20 cellular contexts compared by ENCODE assay signal in genomic region chr12:46522141-46522540, GRCh38.
DNase-seq lines count a peak whose midpoint lies in the region; ATAC-seq and TF ChIP-seq lines count a peak whose summit lies in the region.
"Had no signal": no experiment of that assay in that cellular context is flagged by ENCODE, and none has a peak within 500 bp of the region (broad histone marks: within the 10 kb centered on the region; RNA-seq: fewer than 3 reads in every experiment).

No MANE protein-coding gene starts in this region.

- H3K9me3 ChIP-seq in SK-N-SH (no peaks in the 10 kb centered on the region), right cardiac atrium (ENCODE audit: control insufficient read depth, low read length) (no peaks in the 10 kb centered on the region)
- H3K9me3 ChIP-seq: esophagus squamous epithelium, upper lobe of right lung had no signal

- WGBS in SK-N-SH (ENCODE audit: low lambda C conversion rate) = 25% methylated on average over 1 of the region's 1 CpG
- 15% methylated on average over 1 of the region's 1 CpG for WGBS in right cardiac atrium

- TF ChIP-seq EP300 in SK-N-SH (IDR thresholded peaks at IDR 0.05; ENCODE audit: borderline replicate concordance in 1 of 2, low read depth in 1 of 2, low read length in 1 of 2) = no peak

- H3K4me3 ChIP-seq in SK-N-SH (ENCODE audit: low read depth in 2 of 2, low read length in 1 of 2) (no peak overlapping the region; a peak in 1 of 4 replicates), right cardiac atrium (ENCODE audit: low read length) (no peak overlapping the region)
- H3K4me3 ChIP-seq: esophagus squamous epithelium, lung, upper lobe of right lung had no signal

- TF ChIP-seq CTCF in SK-N-SH (IDR thresholded peaks at IDR 0.05) (no peak), nephron (IDR thresholded peaks at IDR 0.05; ENCODE audit: unreplicated experiment in 3 of 3) (no peak)

- H3K27ac Mint-ChIP-seq in nephron = peak overlapping the region; percentile 85 to 99 (median 89)
- H3K27ac Mint-ChIP-seq: dendritic cell treated with granulocyte-macrophage colony-stimulating factor and Interleukin-4, amounts not matched to agents 40 ng/mL and 50 ng/mL, for 4 days had no signal

- POLR2A ChIA-PET in SK-N-SH (lab: Yijun Ruan, JAX) = no interaction called here

- H3K4me1 Mint-ChIP-seq in nephron = peaks cover 70% of the 10 kb centered on the region

- no peak for ATAC-seq in SK-N-SH treated with all-trans-retinoic acid at 6 μM for 48 hours
- ATAC-seq in right cardiac atrium = no peak
- ATAC-seq: upper lobe of right lung had no signal

- H2AFZ ChIP-seq in SK-N-SH (ENCODE audit: low read depth) = peak overlapping the region; percentile 23; the same call in 1 of the 2 replicates

- TF ChIP-seq RAD21 in SK-N-SH (IDR thresholded peaks at IDR 0.05; ENCODE audit: low read length) = no peak

- DNase-seq in SK-N-SH (no peak), LHCN-M2 (ENCODE audit: low read depth) (peak; percentile 52), amniotic epithelial cell (ENCODE audit: low read depth) (peak; percentile 24), GOT3 (lab: John Stamatoyannopoulos, UW) (no peak), NCI-H128 (lab: John Stamatoyannopoulos, UW; ENCODE audit: unreplicated experiment) (no peak), right cardiac atrium (no peak)
- DNase-seq: 8988T; activated T-cell treated with anti-CD3 and anti-CD28 coated beads, Interleukin-2, amount 50 U/mL, for 1 hour; aorta; CD8-positive, alpha-beta memory T cell; esophagus squamous epithelium; NCI-H1417; NCI-H345; stimulated activated naive CD4-positive, alpha-beta T cell; upper lobe of right lung; WERI-Rb-1 had no signal

- H3K9me2 ChIP-seq in SK-N-SH = no peaks in the 10 kb centered on the region

- peaks cover 31% of the 10 kb centered on the region for H3F3A ChIP-seq in SK-N-SH (replicated peaks; ENCODE audit: insufficient read depth)

- H3K27me3 ChIP-seq in SK-N-SH (ENCODE audit: insufficient read depth) (no peaks in the 10 kb centered on the region), right cardiac atrium (ENCODE audit: control insufficient read depth, insufficient read depth) (no peaks in the 10 kb centered on the region)
- H3K27me3 ChIP-seq: esophagus squamous epithelium, upper lobe of right lung had no signal

- peaks cover 2% of the 10 kb centered on the region for H3K9me3 Mint-ChIP-seq in nephron
- H3K9me3 Mint-ChIP-seq: CD8-positive, alpha-beta memory T cell; dendritic cell treated with granulocyte-macrophage colony-stimulating factor and Interleukin-4, amounts not matched to agents 40 ng/mL and 50 ng/mL, for 4 days had no signal

- H3K9ac ChIP-seq in SK-N-SH = peak overlapping the region; percentile 74; the same call in 1 of the 2 replicates

- H3K4me3 Mint-ChIP-seq in nephron = no peak overlapping the region
- H3K4me3 Mint-ChIP-seq: CD8-positive, alpha-beta memory T cell; dendritic cell treated with granulocyte-macrophage colony-stimulating factor and Interleukin-4, amounts not matched to agents 40 ng/mL and 50 ng/mL, for 4 days had no signal

- H3K27me3 Mint-ChIP-seq in nephron (ENCODE audit: low read depth) = no peaks in the 10 kb centered on the region
- H3K27me3 Mint-ChIP-seq: dendritic cell treated with granulocyte-macrophage colony-stimulating factor and Interleukin-4, amounts not matched to agents 40 ng/mL and 50 ng/mL, for 4 days had no signal

- intact Hi-C loops in right cardiac atrium (cut with DNase I) = no loop called here

- peaks cover 11 to 25% of the 10 kb centered on the region in 2 experiments for H3K4me1 ChIP-seq in SK-N-SH (ENCODE audit: control insufficient read depth in 1 of 2, insufficient read depth in 2 of 2, low read depth in 1 of 2, low read length in 1 of 2)
- peaks cover 17% of the 10 kb centered on the region for H3K4me1 ChIP-seq in right cardiac atrium (ENCODE audit: control insufficient read depth, insufficient read depth, low read length)

- CTCF ChIA-PET in SK-N-SH (lab: Yijun Ruan, JAX) = no interaction called here

- H3K27ac ChIP-seq in SK-N-SH (ENCODE audit: low read depth in 2 of 2, low read length in 1 of 2) = peak overlapping the region; percentile 56 to 99; a peak in 3 of 4 replicates
- H3K27ac ChIP-seq in right cardiac atrium (ENCODE audit: low read length) = no peak overlapping the region
- H3K27ac ChIP-seq: upper lobe of right lung, WERI-Rb-1 had no signal

- H3K36me3 ChIP-seq in SK-N-SH (replicated peaks in 1 of 2; ENCODE audit: control insufficient read depth in 1 of 2, insufficient read depth in 2 of 2, low read length in 1 of 2) = peaks cover 0 to 5% of the 10 kb centered on the region in 2 experiments
- H3K36me3 ChIP-seq: esophagus squamous epithelium, upper lobe of right lung, WERI-Rb-1 had no signal

- H3K4me2 ChIP-seq in SK-N-SH = peak overlapping the region; percentile 80

- no peaks in the 10 kb centered on the region for H3K36me3 Mint-ChIP-seq in nephron (ENCODE audit: low read depth)

- H4K20me1 ChIP-seq in SK-N-SH (ENCODE audit: insufficient read depth) = no peaks in the 10 kb centered on the region

- H3K79me2 ChIP-seq in SK-N-SH (ENCODE audit: insufficient read depth) = peaks cover 26% of the 10 kb centered on the region

TF ChIP-seq in SK-N-SH, 30 proteins besides CTCF, POLR2A, EP300 and RAD21:
- TF ChIP-seq TCF12 (IDR thresholded peaks at IDR 0.05) (0 out of 2 replicates have a peak, but pooled peaks have one; percentile 4), FOXM1 (IDR thresholded peaks at IDR 0.05; ENCODE audit: low read depth) (no peak)

TF ChIP-seq in SK-N-SH treated with all-trans-retinoic acid at 6 μM for 48 hours, 23 proteins besides CTCF, POLR2A, EP300 and RAD21:
- TF ChIP-seq ZNF565 (CRISPR knock-in tag; conservative IDR thresholded peaks at IDR 0.05; ENCODE audit: low read depth) (no peak), ZNF70 (CRISPR knock-in tag; IDR thresholded peaks at IDR 0.05) (no peak), CSDC2 (CRISPR knock-in tag; IDR thresholded peaks at IDR 0.05) (no peak), SNAI2 (CRISPR knock-in tag; IDR thresholded peaks at IDR 0.05) (no peak), ZFP3 (CRISPR knock-in tag; IDR thresholded peaks at IDR 0.05) (no peak), TCF4 (CRISPR knock-in tag; IDR thresholded peaks at IDR 0.05; ENCODE audit: borderline replicate concordance) (no peak), TSHZ2 (CRISPR knock-in tag; IDR thresholded peaks at IDR 0.05) (no peak), ARNTL (CRISPR knock-in tag; IDR thresholded peaks at IDR 0.05; ENCODE audit: borderline replicate concordance, low read depth) (no peak), CREB5 (CRISPR knock-in tag; IDR thresholded peaks at IDR 0.05; ENCODE audit: low read depth) (no peak), GLIS3 (CRISPR knock-in tag; IDR thresholded peaks at IDR 0.05) (no peak)

Comparison
In these comparisons a context has a peak if more than half of its experiments do, and no peak if none do; other contexts are left out.
1. DNase-seq: peak in LHCN-M2 (single experiment) and amniotic epithelial cell (single experiment); none in SK-N-SH (single experiment), GOT3 (single experiment), NCI-H128 (single experiment) and right cardiac atrium (0 of 3).